Comparison of ENCODE assay signal across 13 cellular contexts in genomic region chr20:3010985-3011723, GRCh38. TPM values are rescaled to one million over a fixed set of nuclear protein-coding genes. Genes with fewer than 3 reads are reported as not detected.
DNase-seq lines count a peak whose midpoint lies in the region.
"Had no signal": no experiment of that assay in that cellular context is flagged by ENCODE, and none has a peak within 500 bp of the region (broad histone marks: within the 10 kb centered on the region; RNA-seq: fewer than 3 reads in every experiment).

No MANE protein-coding gene starts in this region.

- no peaks in the 10 kb centered on the region for H3K9me3 Mint-ChIP-seq in stimulated activated naive CD8-positive, alpha-beta T cell treated with anti-CD3 and anti-CD28 coated beads, Interleukin-15, Interleukin-2, amounts not matched to agents 100 ng/mL and 50 ng/mL, for 24 hours

- no peaks in the 10 kb centered on the region for H3K9me3 ChIP-seq in SJCRH30 (replicated peaks)

- no peak overlapping the region for H3K27ac ChIP-seq in SJCRH30

- H3K4me1 Mint-ChIP-seq in stimulated activated naive CD8-positive, alpha-beta T cell treated with anti-CD3 and anti-CD28 coated beads, Interleukin-15, Interleukin-2, amounts not matched to agents 100 ng/mL and 50 ng/mL, for 24 hours (ENCODE audit: low read depth), result peaks cover 52% of the 10 kb centered on the region

- H3K36me3 Mint-ChIP-seq in stimulated activated naive CD8-positive, alpha-beta T cell treated with anti-CD3 and anti-CD28 coated beads, Interleukin-15, Interleukin-2, amounts not matched to agents 100 ng/mL and 50 ng/mL, for 24 hours (ENCODE audit: low read depth), result peaks cover 49% of the 10 kb centered on the region

- peaks cover 5% of the 10 kb centered on the region; the same call in 1 of the 2 replicates for H3K4me1 ChIP-seq in SJCRH30

- H3K27ac Mint-ChIP-seq in stimulated activated naive CD8-positive, alpha-beta T cell treated with anti-CD3 and anti-CD28 coated beads, Interleukin-15, Interleukin-2, amounts not matched to agents 100 ng/mL and 50 ng/mL, for 24 hours, result peak overlapping the region; percentile 82

- no peaks in the 10 kb centered on the region for H3K27me3 ChIP-seq in SJCRH30

- DNase-seq in stimulated activated CD4-positive, alpha-beta T cell treated with anti-CD3 and anti-CD28 coated beads, Interleukin-12 subunit alpha, Interleukin-12 subunit beta, amount 100 ng/mL, for 48 hours (ENCODE audit: low read depth in 2 of 3, low spot score in 1 of 3), result peak in 2 of 3 donors; percentile 25
- DNase-seq in stimulated activated CD4-positive, alpha-beta T cell treated with anti-CD3 and anti-CD28 coated beads, Interleukin-4, amount 100 ng/mL, for 4 hours, result no peak
- peak; percentile 14 to 59 for DNase-seq in SJCRH30
- DNase-seq in dedifferentiated amniotic fluid mesenchymal stem cell (ENCODE audit: extremely low spot score), result peak; percentile 22
- DNase-seq in HuH-7 (ENCODE audit: low spot score), result no peak
- no peak for DNase-seq in T-helper 9 cell
- DNase-seq in NCI-H1105 treated with DMSO at 0.1 percent for 48 hours (lab: John Stamatoyannopoulos, UW), result no peak
- DNase-seq: COR-L47, NCI-H2081 treated with DMSO at 0.1 percent for 48 hours, retina, SHP77 had no signal

- no peak overlapping the region for H3K4me3 Mint-ChIP-seq in stimulated activated naive CD8-positive, alpha-beta T cell treated with anti-CD3 and anti-CD28 coated beads, Interleukin-15, Interleukin-2, amounts not matched to agents 100 ng/mL and 50 ng/mL, for 24 hours

- no peaks in the 10 kb centered on the region for H3K27me3 Mint-ChIP-seq in stimulated activated naive CD8-positive, alpha-beta T cell treated with anti-CD3 and anti-CD28 coated beads, Interleukin-15, Interleukin-2, amounts not matched to agents 100 ng/mL and 50 ng/mL, for 24 hours

- no peak overlapping the region for H3K4me3 ChIP-seq in SJCRH30

- peaks cover 20% of the 10 kb centered on the region for H3K36me3 ChIP-seq in SJCRH30

RNA-seq across cellular contexts. Expression of gene GNRH2, which starts 32.3 kb away (rescaled TPM):
- total RNA-seq in SJCRH30 (2014; rRNA removed; shearing (Covaris generic)), result 0.43 TPM in 1 of 2 replicates, not detected in the other
- total RNA-seq: H4 had no signal

RNA-seq across cellular contexts. Expression of gene MRPS26, which starts 34.7 kb away (rescaled TPM):
- 46.2 and 46.5 TPM in 2 replicates for total RNA-seq in SJCRH30 (2014; rRNA removed; shearing (Covaris generic))

Comparison
In these comparisons a context has a peak if more than half of its experiments do, and no peak if none do; other contexts are left out.
1. DNase-seq: peak in stimulated activated CD4-positive, alpha-beta T cell treated with anti-CD3 and anti-CD28 coated beads, Interleukin-12 subunit alpha, Interleukin-12 subunit beta, amount 100 ng/mL, for 48 hours (2 of 3), SJCRH30 (2 of 2) and dedifferentiated amniotic fluid mesenchymal stem cell (single experiment); none in stimulated activated CD4-positive, alpha-beta T cell treated with anti-CD3 and anti-CD28 coated beads, Interleukin-4, amount 100 ng/mL, for 4 hours (0 of 2), HuH-7 (single experiment), T-helper 9 cell (single experiment) and NCI-H1105 treated with DMSO at 0.1 percent for 48 hours (single experiment).